Comparison of ENCODE assay signal across 12 cellular contexts in the genomic region with DNA sequence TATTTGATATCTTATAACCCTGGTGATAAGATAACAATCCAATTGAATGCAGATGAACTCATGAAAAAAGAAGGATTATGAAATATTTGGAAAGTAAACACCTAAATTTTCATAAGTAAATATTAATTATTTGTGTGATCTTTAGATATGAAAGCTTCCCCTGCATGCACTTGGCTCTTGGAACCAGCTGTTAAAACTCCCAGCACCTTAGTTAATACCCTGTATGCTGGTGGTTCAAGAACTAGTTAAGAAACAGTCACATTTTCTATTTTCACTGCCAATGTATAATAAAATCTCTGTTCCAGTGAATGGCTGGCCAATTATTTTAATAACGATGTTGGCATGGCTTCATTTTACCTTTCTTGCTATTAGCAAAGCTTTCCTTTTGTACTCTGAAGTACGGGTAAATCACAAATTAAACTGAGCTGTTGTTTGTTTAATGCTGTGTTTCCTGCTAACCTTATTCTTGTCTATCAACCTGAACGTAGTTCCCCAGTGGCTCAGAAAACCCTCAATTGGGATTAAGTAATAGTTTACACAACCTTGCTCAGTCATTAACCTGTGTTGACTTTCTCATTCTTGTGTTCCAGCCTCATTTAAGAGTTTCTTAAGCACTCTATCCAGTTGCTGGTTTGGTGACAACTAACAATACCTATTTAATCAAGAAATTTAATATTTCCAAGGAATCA. TPM values are rescaled to one million over a fixed set of nuclear protein-coding genes. Genes with fewer than 3 reads are reported as not detected.
DNase-seq lines count a peak whose midpoint lies in the region; ATAC-seq and TF ChIP-seq lines count a peak whose summit lies in the region.
"Had no signal": no experiment of that assay in that cellular context is flagged by ENCODE, and none has a peak within 500 bp of the region (broad histone marks: within the 10 kb centered on the region; RNA-seq: fewer than 3 reads in every experiment).

No MANE protein-coding gene starts in this region.

- H3K36me3 ChIP-seq in HCT116 (ENCODE audit: control insufficient read depth in 1 of 2, insufficient read depth in 2 of 2, low read length in 2 of 2) (peaks cover 0 to 42% of the 10 kb centered on the region in 2 experiments; a peak in 2 of 4 replicates), mucosa of descending colon (ENCODE audit: low read depth) (no peaks in the 10 kb centered on the region), GM23338 (ENCODE audit: insufficient read depth) (no peaks in the 10 kb centered on the region)
- H3K36me3 ChIP-seq: BE2C had no signal

- H3F3A ChIP-seq in GM23338 (replicated peaks; ENCODE audit: low read depth): no peaks in the 10 kb centered on the region

- no peak for TF ChIP-seq RAD21 in HCT116 (IDR thresholded peaks at IDR 0.05; ENCODE audit: low read depth)

- peak overlapping the region; percentile 10; the same call in 1 of the 2 replicates for H3K9ac ChIP-seq in HCT116 (ENCODE audit: low read length)

- no peak for TF ChIP-seq POLR2A in HCT116 (IDR thresholded peaks at IDR 0.05; ENCODE audit: borderline replicate concordance, extremely low read depth, insufficient read depth, insufficient read length)

- ATAC-seq in HCT116 (no peak), mucosa of descending colon (peak; percentile 20), HG02798 (IDR thresholded peaks at IDR 0.05; ENCODE audit: poor library complexity, unreplicated experiment) (no peak), GM23338 (no peak)
- ATAC-seq: stimulated activated naive CD8-positive, alpha-beta T cell treated with anti-CD3 and anti-CD28 coated beads, Interleukin-15, amount 100 ng/mL, for 72 hours had no signal

- H3K9me2 ChIP-seq in HCT116 (ENCODE audit: insufficient read depth) (no peaks in the 10 kb centered on the region), GM23338 (ENCODE audit: insufficient read depth) (peaks cover 8% of the 10 kb centered on the region; the same call in 1 of the 2 replicates)

- H2AFZ ChIP-seq in HCT116 (ENCODE audit: low read depth, low read length, poor library complexity, severe bottlenecking) (no peak overlapping the region), GM23338 (no peak overlapping the region)

- H3K4me1 ChIP-seq in HCT116 (ENCODE audit: control insufficient read depth in 1 of 2, insufficient read depth in 2 of 2, low read length in 2 of 2) (peaks cover 91 to 98% of the 10 kb centered on the region in 2 experiments), mucosa of descending colon (ENCODE audit: low read depth) (peaks cover 3% of the 10 kb centered on the region), GM23338 (ENCODE audit: insufficient read depth) (peaks cover 28% of the 10 kb centered on the region)
- H3K4me1 ChIP-seq: BE2C had no signal

- intact Hi-C loops in HCT116 (cut with micrococcal nuclease) (no loop called here), MCF 10A (cut with micrococcal nuclease) (no loop called here), mucosa of descending colon (cut with DNase I, micrococcal nuclease) (no loop called here)

- H3K4me2 ChIP-seq in HCT116 (ENCODE audit: low read length) (peak overlapping the region; percentile 26), GM23338 (no peak overlapping the region)

- BruUV-seq in HCT116 (replicated peaks; lab: Mats Ljungman, UMichigan) (no TSS peak), MCF 10A (replicated peaks; lab: Mats Ljungman, UMichigan) (no TSS peak)

- RAD21 ChIA-PET in HCT116 (lab: Charles Lee; ENCODE audit: low non-redundant PET in 1 of 2, low total read pairs in 2 of 2, uncharacterized antibody in 2 of 2, unreplicated experiment in 2 of 2): no interaction called here

- peak overlapping the region; percentile 91; the same call in 1 of the 2 replicates for H3K27ac ChIP-seq in HCT116 (ENCODE audit: low read depth, low read length)
- no peak overlapping the region for H3K27ac ChIP-seq in GM23338 (ENCODE audit: low read depth)
- H3K27ac ChIP-seq: coronary artery had no signal

- H3K4me1 Mint-ChIP-seq in MCF 10A (ENCODE audit: insufficient read depth, unreplicated experiment) (peaks cover 69% of the 10 kb centered on the region), GM23338 (peaks cover 22% of the 10 kb centered on the region)
- H3K4me1 Mint-ChIP-seq: stimulated activated naive CD8-positive, alpha-beta T cell treated with anti-CD3 and anti-CD28 coated beads, Interleukin-15, amount 100 ng/mL, for 72 hours had no signal

- POLR2A ChIA-PET in HCT116 (lab: Charles Lee): no interaction called here
- POLR2A ChIA-PET in MCF 10A (lab: Yijun Ruan, JAX): interaction anchor here (0.5 to 3.1 kb wide), 10 partner anchors 10 to 499 kb away, joined by 3 to 26 read pairs (median 4); partner anchors contain the start of gene MET

- DNase-seq in HCT116 (ENCODE audit: low read depth, low spot score) (no peak), NCI-H2081 treated with DMSO at 0.1 percent for 48 hours (lab: John Stamatoyannopoulos, UW) (peak; percentile 92), MCF 10A (ENCODE audit: unreplicated experiment) (peak; percentile 62), mucosa of descending colon (no peak), CD1c-positive myeloid dendritic cell (ENCODE audit: extremely low spot score) (no peak), GM23338 (ENCODE audit: low spot score) (no peak)
- no peak for DNase-seq in activated CD8-positive, alpha-beta memory T cell treated with anti-CD3 and anti-CD28 coated beads, Interleukin-2, amount 50 U/mL, for 48 hours
- DNase-seq: BE2C; stimulated activated naive CD8-positive, alpha-beta T cell treated with anti-CD3 and anti-CD28 coated beads, Interleukin-15, amount 100 ng/mL, for 72 hours; T-helper 1 cell had no signal

- H3K4me3 ChIP-seq in HCT116 (replicated peaks in 1 of 2; ENCODE audit: low read depth in 1 of 2, low read length in 2 of 2) (no peak overlapping the region), mucosa of descending colon (no peak overlapping the region), GM23338 (no peak overlapping the region)
- H3K4me3 ChIP-seq: coronary artery had no signal

- TF ChIP-seq CTCF in HCT116 (IDR thresholded peaks at IDR 0.05 in 2 of 3, conservative IDR thresholded peaks at IDR 0.05 in 1 of 3; ENCODE audit: borderline replicate concordance in 1 of 3, insufficient read depth in 1 of 3, low read depth in 2 of 3, low read length in 2 of 3) (no peak), MCF 10A (IDR thresholded peaks at IDR 0.05; ENCODE audit: unreplicated experiment) (no peak), mucosa of descending colon (IDR thresholded peaks at IDR 0.05) (no peak), GM23338 (conservative IDR thresholded peaks at IDR 0.05; ENCODE audit: low read depth in 2 of 2) (no peak)

- no peaks in the 10 kb centered on the region for H3K9me3 ChIP-seq in HCT116 (ENCODE audit: control insufficient read depth in 1 of 2, insufficient read depth in 1 of 2, low read depth in 1 of 2, low read length in 2 of 2)
- no peaks in the 10 kb centered on the region for H3K9me3 ChIP-seq in mucosa of descending colon
- H3K9me3 ChIP-seq: BE2C had no signal

- H4K20me1 ChIP-seq in HCT116 (ENCODE audit: insufficient read depth) (no peaks in the 10 kb centered on the region), GM23338 (replicated peaks; ENCODE audit: insufficient read depth) (no peaks in the 10 kb centered on the region)

- H3K27me3 ChIP-seq in HCT116 (ENCODE audit: insufficient read depth, low read length): no peaks in the 10 kb centered on the region
- no peaks in the 10 kb centered on the region for H3K27me3 ChIP-seq in GM23338 (ENCODE audit: insufficient read depth)
- H3K27me3 ChIP-seq: BE2C had no signal

- H3K4me3 Mint-ChIP-seq in MCF 10A (ENCODE audit: unreplicated experiment): no peak overlapping the region
- H3K4me3 Mint-ChIP-seq in GM23338: no peak overlapping the region
- H3K4me3 Mint-ChIP-seq: stimulated activated naive CD8-positive, alpha-beta T cell treated with anti-CD3 and anti-CD28 coated beads, Interleukin-15, amount 100 ng/mL, for 72 hours had no signal

- H3K27me3 Mint-ChIP-seq in MCF 10A (ENCODE audit: insufficient read depth, unreplicated experiment) (no peaks in the 10 kb centered on the region), GM23338 (ENCODE audit: insufficient read depth, low read depth, poor library complexity) (peaks cover 1% of the 10 kb centered on the region)

- no peaks in the 10 kb centered on the region for H3K36me3 Mint-ChIP-seq in MCF 10A (ENCODE audit: insufficient read depth, unreplicated experiment)
- no peaks in the 10 kb centered on the region for H3K36me3 Mint-ChIP-seq in GM23338 (ENCODE audit: low read depth)

- H3K79me2 ChIP-seq in HCT116 (ENCODE audit: insufficient read depth, low read length): peaks cover 100% of the 10 kb centered on the region
- H3K79me2 ChIP-seq in GM23338 (replicated peaks; ENCODE audit: insufficient read depth): no peaks in the 10 kb centered on the region

- H3K27ac Mint-ChIP-seq in MCF 10A (ENCODE audit: low read depth, unreplicated experiment) (peak overlapping the region; percentile 75), GM23338 (no peak overlapping the region)
- H3K27ac Mint-ChIP-seq: stimulated activated naive CD8-positive, alpha-beta T cell treated with anti-CD3 and anti-CD28 coated beads, Interleukin-15, amount 100 ng/mL, for 72 hours had no signal

- CTCF ChIA-PET in HCT116 (lab: Charles Lee): no interaction called here
- CTCF ChIA-PET in MCF 10A (lab: Yijun Ruan, JAX): interaction anchor here (1.0 kb wide), 1 partner anchor 38 kb away, joined by 3 read pairs; no protein-coding TSS in a partner anchor

- H3K9me3 Mint-ChIP-seq in MCF 10A (ENCODE audit: unreplicated experiment) (no peaks in the 10 kb centered on the region), GM23338 (no peaks in the 10 kb centered on the region)
- H3K9me3 Mint-ChIP-seq: stimulated activated naive CD8-positive, alpha-beta T cell treated with anti-CD3 and anti-CD28 coated beads, Interleukin-15, amount 100 ng/mL, for 72 hours had no signal

TF ChIP-seq in HCT116, 20 proteins besides CTCF, POLR2A, EP300 and RAD21 (continues in another document):
- TF ChIP-seq YY1 (IDR thresholded peaks at IDR 0.05; ENCODE audit: extremely low read depth, insufficient replicate concordance, low read depth, low read length) (no peak), ZNF274 (IDR thresholded peaks at IDR 0.05; ENCODE audit: low read depth, low read length) (no peak), EGR1 (IDR thresholded peaks at IDR 0.05; ENCODE audit: low read depth) (no peak), SRF (IDR thresholded peaks at IDR 0.05; ENCODE audit: low read depth) (no peak), FOSL1 (IDR thresholded peaks at IDR 0.05; ENCODE audit: low read depth) (no peak)

TF ChIP-seq in GM23338, 12 proteins besides CTCF, POLR2A, EP300 and RAD21 (continues in another document):
- TF ChIP-seq EZH2phosphoT487 (IDR thresholded peaks at IDR 0.05; ENCODE audit: unreplicated experiment): no peak

RNA-seq across cellular contexts. Expression of gene MET, which starts 38.9 kb away (rescaled TPM):
- 200 TPM for total RNA-seq in HCT116 (2021; ENCODE audit: unreplicated experiment)
- 71.3 and 91.7 TPM in 2 replicates for polyA plus RNA-seq in HCT116 (2012)
- total RNA-seq in MCF 10A (2022): 129 and 154 TPM in 2 replicates
- 10 to 100 TPM; 15.6 to 35.1 (median 31.0) TPM for total RNA-seq in mucosa of descending colon
- total RNA-seq in GM23338 (2014; rRNA removed; shearing (Covaris generic)): 16.3 and 23.1 TPM in 2 replicates
- polyA plus RNA-seq in GM23338 (2016; fragmentation: Nextera tagmentation; extraction: Ambion mirVana): 3.8 and 4.8 TPM in 2 replicates

Comparison
In these comparisons a context has a peak if more than half of its experiments do, and no peak if none do; other contexts are left out.
1. DNase-seq: peak in NCI-H2081 treated with DMSO at 0.1 percent for 48 hours (single experiment) and MCF 10A (single experiment); none in HCT116 (single experiment), mucosa of descending colon (0 of 3), CD1c-positive myeloid dendritic cell (single experiment), activated CD8-positive, alpha-beta memory T cell treated with anti-CD3 and anti-CD28 coated beads, Interleukin-2, amount 50 U/mL, for 48 hours (single experiment) and GM23338 (single experiment).